In genomic region chr7:192035-192649, GRCh38 we compare ENCODE assay signal across 8 cellular contexts. TPM values are rescaled to one million over a fixed set of nuclear protein-coding genes. Genes with fewer than 3 reads are reported as not detected.
A peak's percentile ranks its signal among the peaks of the same experiment; 100 is the strongest.
DNase-seq lines count a peak whose midpoint lies in the region; ATAC-seq and TF ChIP-seq lines count a peak whose summit lies in the region.

FAM20C (plus strand) TSS chr7:192571; CDS start chr7:193200, 629 bp downstream.

- TF ChIP-seq CTCF in right lobe of liver (IDR thresholded peaks at IDR 0.05), result no peak

- H3K27ac Mint-ChIP-seq in activated CD4-positive, alpha-beta memory T cell treated with anti-CD3 and anti-CD28 coated beads, Interleukin-2, amount 10 ng/mL, durations not matched to agents 7 days and 5 days, result no peak within 1 kb of the TSS

- peaks cover 45% of the 10 kb centered on the region for H3K27me3 Mint-ChIP-seq in activated CD4-positive, alpha-beta memory T cell treated with anti-CD3 and anti-CD28 coated beads, Interleukin-2, amount 10 ng/mL, durations not matched to agents 7 days and 5 days

- ATAC-seq in right lobe of liver (peak; percentile 69 to 80 (median 74)), GM18909 (IDR thresholded peaks at IDR 0.05; ENCODE audit: poor library complexity, unreplicated experiment) (no peak), HG03095 (IDR thresholded peaks at IDR 0.05; ENCODE audit: unreplicated experiment) (no peak)

- POLR2A ChIA-PET in activated CD4-positive, alpha-beta memory T cell treated with anti-CD3 and anti-CD28 coated beads, Interleukin-2, amount 10 ng/mL, durations not matched to agents 7 days and 5 days (lab: Charles Lee), result no interaction called here

- no peak within 1 kb of the TSS for H3K27ac ChIP-seq in effector memory CD4-positive, alpha-beta T cell (ENCODE audit: insufficient read depth, low read length, poor library complexity, severe bottlenecking)
- peak within 1 kb of the TSS; percentile 57 to 87 (median 72) for H3K27ac ChIP-seq in right lobe of liver

- intact Hi-C loops in right lobe of liver (cut with DNase I), result no loop called here

- no peaks in the 10 kb centered on the region for H3K36me3 Mint-ChIP-seq in activated CD4-positive, alpha-beta memory T cell treated with anti-CD3 and anti-CD28 coated beads, Interleukin-2, amount 10 ng/mL, durations not matched to agents 7 days and 5 days (ENCODE audit: low read depth)

- no peaks in the 10 kb centered on the region for H3K36me3 ChIP-seq in effector memory CD4-positive, alpha-beta T cell (ENCODE audit: control insufficient read depth, insufficient read depth, low read length)
- H3K36me3 ChIP-seq in right lobe of liver, result peaks cover 0 to 19% (median 7%) of the 10 kb centered on the region in 4 donors

- peaks cover 2% of the 10 kb centered on the region for H3K4me1 Mint-ChIP-seq in activated CD4-positive, alpha-beta memory T cell treated with anti-CD3 and anti-CD28 coated beads, Interleukin-2, amount 10 ng/mL, durations not matched to agents 7 days and 5 days

- WGBS in right lobe of liver (ENCODE audit: insufficient coverage, low coverage, low lambda C conversion rate, missing lambda C conversion rate), result 0% methylated on average over 1 of the region's 84 CpGs

- no peaks in the 10 kb centered on the region for H3K9me3 Mint-ChIP-seq in activated CD4-positive, alpha-beta memory T cell treated with anti-CD3 and anti-CD28 coated beads, Interleukin-2, amount 10 ng/mL, durations not matched to agents 7 days and 5 days

- DNase-seq in D341Med (ENCODE audit: low spot score) (peak; percentile 87), NCI-H146 (lab: John Stamatoyannopoulos, UW) (peak; percentile 79), right lobe of liver (peak; percentile 92 to 94 (median 94))
- DNase-seq in activated CD4-positive, alpha-beta memory T cell treated with anti-CD3 and anti-CD28 coated beads, Interleukin-2, amount 10 ng/mL, durations not matched to agents 7 days and 5 days, result no peak
- DNase-seq in effector memory CD4-positive, alpha-beta T cell, result no peak
- DNase-seq in stimulated activated CD4-positive, alpha-beta T cell treated with anti-CD3 and anti-CD28 coated beads, Interleukin-2, amount 100 ng/mL, for 24 hours, result peak; percentile 45 to 64

- H3K4me3 ChIP-seq in effector memory CD4-positive, alpha-beta T cell (ENCODE audit: insufficient read depth, low read depth, low read length, poor library complexity, severe bottlenecking), result peak within 1 kb of the TSS; percentile 45
- peak within 1 kb of the TSS; percentile 62 to 91 (median 66) for H3K4me3 ChIP-seq in right lobe of liver

- CTCF ChIA-PET in activated CD4-positive, alpha-beta memory T cell treated with anti-CD3 and anti-CD28 coated beads, Interleukin-2, amount 10 ng/mL, durations not matched to agents 7 days and 5 days (lab: Charles Lee), result no interaction called here

- H3K4me3 Mint-ChIP-seq in activated CD4-positive, alpha-beta memory T cell treated with anti-CD3 and anti-CD28 coated beads, Interleukin-2, amount 10 ng/mL, durations not matched to agents 7 days and 5 days, result peak within 1 kb of the TSS; percentile 43

- H3K27me3 ChIP-seq in effector memory CD4-positive, alpha-beta T cell (replicated peaks; ENCODE audit: control insufficient read depth, insufficient read depth, low read length, poor library complexity, severe bottlenecking), result peaks cover 9% of the 10 kb centered on the region
- H3K27me3 ChIP-seq in right lobe of liver, result no peaks in the 10 kb centered on the region

- no peaks in the 10 kb centered on the region for H3K9me3 ChIP-seq in effector memory CD4-positive, alpha-beta T cell (ENCODE audit: control insufficient read depth, low read length)
- no peaks in the 10 kb centered on the region for H3K9me3 ChIP-seq in right lobe of liver

- peak; percentile 91 for TF ChIP-seq POLR2A in right lobe of liver (IDR thresholded peaks at IDR 0.05)

- peaks cover 6% of the 10 kb centered on the region for H3K4me1 ChIP-seq in effector memory CD4-positive, alpha-beta T cell (ENCODE audit: control insufficient read depth, insufficient read depth, low read length, poor library complexity, severe bottlenecking)
- H3K4me1 ChIP-seq in right lobe of liver, result peaks cover 0 to 22% (median 11%) of the 10 kb centered on the region in 4 donors

RNA-seq across cellular contexts. Expression of gene FAM20C, which starts in this region (rescaled TPM):
- total RNA-seq in activated CD4-positive, alpha-beta memory T cell treated with anti-CD3 and anti-CD28 coated beads, Interleukin-2, amount 10 ng/mL, durations not matched to agents 7 days and 5 days, result under 1 TPM in 1 of 2 experiments, not detected in 1; 0.13 TPM
- total RNA-seq in right lobe of liver, result 10 to 100 TPM; 32.1 to 73.8 (median 57.3) TPM

Comparison
In these comparisons a context has a peak if more than half of its experiments do, and no peak if none do; other contexts are left out.
1. RNA of gene FAM20C (total RNA-seq): 32.1 to 73.8 TPM in right lobe of liver; 0.13 TPM in activated CD4-positive, alpha-beta memory T cell treated with anti-CD3 and anti-CD28 coated beads, Interleukin-2, amount 10 ng/mL, durations not matched to agents 7 days and 5 days; every median in the first group is over 10 times any median in the second.
2. DNase-seq: peak in D341Med (single experiment), NCI-H146 (single experiment), right lobe of liver (3 of 3) and stimulated activated CD4-positive, alpha-beta T cell treated with anti-CD3 and anti-CD28 coated beads, Interleukin-2, amount 100 ng/mL, for 24 hours (2 of 2); none in activated CD4-positive, alpha-beta memory T cell treated with anti-CD3 and anti-CD28 coated beads, Interleukin-2, amount 10 ng/mL, durations not matched to agents 7 days and 5 days (single experiment) and effector memory CD4-positive, alpha-beta T cell (0 of 3).
3. ATAC-seq: peak in right lobe of liver (4 of 4); none in GM18909 (single experiment) and HG03095 (single experiment).